27 cellular contexts compared by ENCODE assay signal in genomic region chr3:135559802-135560201, GRCh38.
"Had no signal": no experiment of that assay in that cellular context is flagged by ENCODE, and none has a peak within 500 bp of the region (broad histone marks: within the 10 kb centered on the region; RNA-seq: fewer than 3 reads in every experiment).

No MANE protein-coding gene starts in this region.

- H3K9me3 ChIP-seq: stomach, suprapubic skin, testis, thoracic aorta, thyroid gland, tibial artery, tibial nerve, transverse colon, upper lobe of left lung, upper lobe of right lung, uterus, vagina had no signal

- ATAC-seq: stimulated activated effector memory CD8-positive, alpha-beta T cell treated with anti-CD3 and anti-CD28 coated beads, Interleukin-12 subunit alpha, Interleukin-12 subunit beta, amount 100 ng/mL, for 72 hours; stimulated activated memory B cell treated with anti-CD40 and anti-IgM and Interleukin-4, amounts not matched to agents 10 μg/mL and 1 μg/mL and 100 μg/mL, for 72 hours; stimulated activated naive B cell treated with anti-CD40 and anti-IgM and Interleukin-4, amounts not matched to agents 10 μg/mL and 1 μg/mL and 100 μg/mL, for 72 hours; stimulated activated naive CD8-positive, alpha-beta T cell treated with anti-CD3 and anti-CD28 coated beads, Interleukin-15, amount 100 ng/mL, for 72 hours; stimulated activated naive CD8-positive, alpha-beta T cell treated with anti-CD3 and anti-CD28 coated beads, Interleukin-15, Interleukin-2, amounts not matched to agents 100 U/mL and 50 U/mL, for 24 hours; upper lobe of right lung had no signal

- H3K4me1 ChIP-seq: stomach, suprapubic skin, testis, thyroid gland, tibial artery, tibial nerve, transverse colon, upper lobe of left lung, upper lobe of right lung, uterus, vagina had no signal

- H3K4me3 ChIP-seq: stomach, suprapubic skin, testis, thoracic aorta, thyroid gland, tibial artery, tibial nerve, transverse colon, upper lobe of left lung, upper lobe of right lung, uterus, vagina had no signal

- DNase-seq: stimulated activated CD4-positive, alpha-beta T cell treated with anti-CD3 and anti-CD28 coated beads, Interleukin-2, amount 100 ng/mL, for 48 hours; stimulated activated CD4-positive, alpha-beta T cell treated with anti-CD3 and anti-CD28 coated beads, Interleukin-4, amount 100 ng/mL, for 1 hour; stimulated activated CD4-positive, alpha-beta T cell treated with anti-CD3 and anti-CD28 coated beads, Interleukin-4, amount 100 ng/mL, for 24 hours; stimulated activated CD4-positive, alpha-beta T cell treated with anti-CD3 and anti-CD28 coated beads, Interleukin-4, amount 100 ng/mL, for 4 hours; stimulated activated CD8-positive, alpha-beta memory T cell treated with anti-CD3 and anti-CD28 coated beads, Interleukin-4, amount 100 ng/mL, for 48 hours; stimulated activated naive B cell treated with anti-CD40 and anti-IgM and Interleukin-4, amounts not matched to agents 10 μg/mL and 1 μg/mL and 100 μg/mL, for 72 hours; stimulated activated naive CD4-positive, alpha-beta T cell; stimulated activated naive CD4-positive, alpha-beta T cell treated with Interleukin-2 at 50 U/mL for 16 hours; stimulated activated naive CD8-positive, alpha-beta T cell treated with anti-CD3 and anti-CD28 coated beads, Interleukin-15, amount 100 ng/mL, for 72 hours; stimulated activated naive CD8-positive, alpha-beta T cell treated with anti-CD3 and anti-CD28 coated beads, Interleukin-15, Interleukin-2, amounts not matched to agents 100 U/mL and 50 U/mL, for 24 hours; stomach; substantia nigra; testis; thyroid gland; tibial artery; transverse colon; trophoblast cell; upper lobe of left lung; upper lobe of right lung; uterus had no signal

- FAIRE-seq: urothelium cell line had no signal

- H3K36me3 ChIP-seq: stomach, suprapubic skin, thoracic aorta, thyroid gland, tibial artery, tibial nerve, transverse colon, upper lobe of left lung, upper lobe of right lung, uterus, vagina had no signal

- H3K27ac ChIP-seq: stomach, suprapubic skin, testis, thoracic aorta, thyroid gland, tibial artery, tibial nerve, transverse colon, upper lobe of left lung, upper lobe of right lung, uterus, vagina had no signal

- H3K27me3 ChIP-seq: stomach, suprapubic skin, testis, thyroid gland, tibial nerve, transverse colon, upper lobe of left lung, upper lobe of right lung, uterus, vagina had no signal
